Comparison of ENCODE assay signal across 8 cellular contexts in the genomic region with DNA sequence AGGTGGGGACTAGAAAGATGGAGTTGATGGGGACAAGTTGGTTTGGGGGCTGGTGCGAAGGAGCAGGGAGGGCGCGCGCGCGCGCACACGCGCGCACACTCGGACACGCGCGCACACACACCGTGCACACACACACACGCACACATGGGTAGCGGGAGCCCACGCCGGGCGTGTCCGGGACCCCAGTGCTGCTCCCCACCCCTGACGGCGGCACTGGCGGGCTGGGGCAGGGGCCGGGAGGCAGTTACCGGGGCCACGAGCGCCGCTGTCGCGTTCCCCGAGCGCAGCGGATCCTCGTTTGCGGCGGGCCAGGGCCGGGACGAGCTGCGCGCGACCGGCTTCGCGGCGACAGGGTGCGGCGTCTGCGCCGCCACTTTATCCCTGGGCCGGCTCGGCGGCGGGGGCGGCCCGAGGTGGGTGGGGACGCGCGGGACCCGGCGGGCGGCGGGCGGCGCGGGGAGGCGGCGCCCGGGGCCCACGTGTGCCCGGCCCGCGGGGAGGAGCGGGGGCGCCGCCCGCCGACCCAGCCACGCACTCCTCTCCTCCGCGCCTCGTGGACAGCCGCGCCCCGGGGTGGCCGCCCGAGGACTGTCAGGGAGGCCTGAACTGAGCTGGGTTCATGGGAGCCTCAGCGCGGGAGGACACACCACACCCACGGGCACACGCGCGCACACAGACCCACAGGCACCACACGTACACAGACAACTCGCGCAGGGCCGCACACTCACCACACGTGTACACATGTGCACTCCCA. TPM values are rescaled to one million over a fixed set of nuclear protein-coding genes. Genes with fewer than 3 reads are reported as not detected.
DNase-seq lines count a peak whose midpoint lies in the region; ATAC-seq and TF ChIP-seq lines count a peak whose summit lies in the region.

No MANE protein-coding gene starts in this region.

- in situ Hi-C loops in GM23248 (cut with MboI), result no loop called here

- H3K27me3 Mint-ChIP-seq in endodermal cell (ENCODE audit: insufficient read depth), result peaks cover 47% of the 10 kb centered on the region

- H3K36me3 Mint-ChIP-seq in endodermal cell (ENCODE audit: low read depth), result no peaks in the 10 kb centered on the region

- peak overlapping the region; percentile 81 for H3K4me2 ChIP-seq in GM23248 (ENCODE audit: unreplicated experiment)

- peaks cover 42% of the 10 kb centered on the region for H3F3A ChIP-seq in GM23248 (ENCODE audit: insufficient read depth)

- no peaks in the 10 kb centered on the region for H3K27me3 ChIP-seq in GM23248 (replicated peaks; ENCODE audit: insufficient read depth)
- H3K27me3 ChIP-seq in endodermal cell (ENCODE audit: control insufficient read depth, insufficient read depth, low read length, poor library complexity, severe bottlenecking), result peaks cover 57% of the 10 kb centered on the region
- H3K27me3 ChIP-seq in upper lobe of right lung, result no peaks in the 10 kb centered on the region

- H3K4me3 Mint-ChIP-seq in endodermal cell, result peak overlapping the region; percentile 71

- TF ChIP-seq CTCF in endodermal cell (conservative IDR thresholded peaks at IDR 0.05) (no peak), upper lobe of right lung (IDR thresholded peaks at IDR 0.05) (peak; percentile 23)

- peaks cover 36% of the 10 kb centered on the region for H3K79me2 ChIP-seq in GM23248 (ENCODE audit: insufficient read depth)

- peaks cover 1% of the 10 kb centered on the region for H3K4me1 Mint-ChIP-seq in endodermal cell

- peak; percentile 82 for ATAC-seq in upper lobe of right lung

- no peaks in the 10 kb centered on the region for H4K20me1 ChIP-seq in GM23248 (ENCODE audit: insufficient read depth)

- peak overlapping the region; percentile 89 for H3K4me3 ChIP-seq in GM23248
- H3K4me3 ChIP-seq in endodermal cell (ENCODE audit: low read length), result peak overlapping the region; percentile 84
- H3K4me3 ChIP-seq in upper lobe of right lung, result peak overlapping the region; percentile 87

- 2 to 5% methylated on average over 27 to 56 of the region's 98 CpGs for WGBS in GM23248 (ENCODE audit: low coverage in 1 of 2, low lambda C conversion rate in 2 of 2, missing lambda C conversion rate in 2 of 2), 2 experiments
- WGBS in endodermal cell (ENCODE audit: insufficient coverage in 1 of 2, insufficient read length in 1 of 2), 2 experiments, result 12 to 15% methylated on average over 39 to 96 of the region's 98 CpGs

- H3K27ac Mint-ChIP-seq in endodermal cell, result no peak overlapping the region

- peak overlapping the region; percentile 59 for H3K27ac ChIP-seq in GM23248
- H3K27ac ChIP-seq in endodermal cell (ENCODE audit: low read depth, low read length), result no peak overlapping the region
- peak overlapping the region; percentile 87 for H3K27ac ChIP-seq in upper lobe of right lung

- H3K9me2 ChIP-seq in GM23248 (ENCODE audit: insufficient read depth), result no peaks in the 10 kb centered on the region

- DNase-seq in NCI-H2196 (lab: John Stamatoyannopoulos, UW; ENCODE audit: unreplicated experiment) (peak; percentile 46), NCI-H2196 treated with DMSO at 0.1 percent for 48 hours (lab: John Stamatoyannopoulos, UW; ENCODE audit: unreplicated experiment) (no peak), GM23248 (peak; percentile 65), RPMI8226 (peak; percentile 34), endodermal cell (peak; percentile 66), midbrain (lab: John Stamatoyannopoulos, UW) (peak; percentile 38), upper lobe of right lung (peak; percentile 86), HuH-7 (ENCODE audit: low spot score) (no peak)

- H2AFZ ChIP-seq in GM23248, result peak overlapping the region; percentile 80

- intact Hi-C loops in upper lobe of right lung (cut with DNase I), result loop anchor here (10.0 kb wide), 1 partner anchor 138 kb away; no protein-coding TSS in a partner anchor

- H3K9me3 Mint-ChIP-seq in endodermal cell, result peaks cover 7% of the 10 kb centered on the region

- H3K36me3 ChIP-seq in GM23248 (ENCODE audit: low read depth) (no peaks in the 10 kb centered on the region), endodermal cell (ENCODE audit: control insufficient read depth, insufficient read depth, low read length) (no peaks in the 10 kb centered on the region), upper lobe of right lung (no peaks in the 10 kb centered on the region)

- no peaks in the 10 kb centered on the region for H3K9me3 ChIP-seq in GM23248 (ENCODE audit: low read depth)
- H3K9me3 ChIP-seq in endodermal cell (ENCODE audit: control insufficient read depth, low read length), result peaks cover 5% of the 10 kb centered on the region
- no peaks in the 10 kb centered on the region for H3K9me3 ChIP-seq in upper lobe of right lung

- H3K9ac ChIP-seq in GM23248, result peak overlapping the region; percentile 86
- H3K9ac ChIP-seq in endodermal cell (ENCODE audit: extremely low read depth, low read length, poor library complexity, severe bottlenecking), result no peak overlapping the region

- H3K4me1 ChIP-seq in GM23248 (ENCODE audit: insufficient read depth), result peaks cover 25% of the 10 kb centered on the region
- no peaks in the 10 kb centered on the region for H3K4me1 ChIP-seq in endodermal cell (ENCODE audit: control insufficient read depth, insufficient read depth, low read length)
- peaks cover 32% of the 10 kb centered on the region for H3K4me1 ChIP-seq in upper lobe of right lung

RNA-seq across cellular contexts. Expression of gene MGLL, which starts 0.7 kb away (rescaled TPM):
- total RNA-seq in GM23248 (2014; rRNA removed; shearing (Covaris generic)), result 58.7 and 59.2 TPM in 2 replicates
- 184 and 194 TPM in 2 replicates for polyA plus RNA-seq in GM23248 (2016; fragmentation: Nextera tagmentation; extraction: Ambion mirVana)
- under 1 TPM in 1 of 2 donors, not detected in 1; 0.22 TPM for total RNA-seq in endodermal cell
- polyA plus RNA-seq in endodermal cell (2013, experiment 1 of 2), result 0.75 TPM
- polyA plus RNA-seq in endodermal cell (2013, experiment 2 of 2), result 0.62 TPM
- 194 TPM for total RNA-seq in upper lobe of right lung

Comparison
In these comparisons a context has a peak if more than half of its experiments do, and no peak if none do; other contexts are left out.
1. DNase-seq: peak in NCI-H2196 (single experiment), GM23248 (single experiment), RPMI8226 (single experiment), endodermal cell (single experiment), midbrain (single experiment) and upper lobe of right lung (single experiment); none in NCI-H2196 treated with DMSO at 0.1 percent for 48 hours (single experiment) and HuH-7 (single experiment).
2. RNA of gene MGLL, which starts 0.7 kb away (total RNA-seq): 194 TPM in upper lobe of right lung (single experiment) and 58.7 to 59.2 TPM in GM23248; 0.22 TPM in endodermal cell; every median in the first group is over 10 times any median in the second.
3. Peak in every context shown above with its lines, with median percentiles within 50 percentile points of each other: H3K4me3 ChIP-seq.